ENCODE assay signal across 8 cellular contexts in genomic region chr7:120272261-120272895, GRCh38. TPM values are rescaled to one million over a fixed set of nuclear protein-coding genes. Genes with fewer than 3 reads are reported as not detected.
DNase-seq lines count a peak whose midpoint lies in the region; ATAC-seq and TF ChIP-seq lines count a peak whose summit lies in the region.

No MANE protein-coding gene starts in this region.

- peak; percentile 46 to 63 (median 60) for TF ChIP-seq CTCF in right lobe of liver (IDR thresholded peaks at IDR 0.05)
- peak in 5 of 6 experiments; percentile 15 to 53 (median 48) for TF ChIP-seq CTCF in upper lobe of left lung (IDR thresholded peaks at IDR 0.05)

- H3K27me3 ChIP-seq in HUES64 (ENCODE audit: insufficient read depth, low read length) (peaks cover 19% of the 10 kb centered on the region), NT2/D1 (ENCODE audit: insufficient read depth, insufficient read length) (peaks cover 27% of the 10 kb centered on the region), right lobe of liver (peaks cover 0 to 3% of the 10 kb centered on the region in 2 donors), upper lobe of left lung (peaks cover 0 to 2% (median 0%) of the 10 kb centered on the region in 4 donors)

- intact Hi-C loops in right lobe of liver (cut with DNase I), result no loop called here

- peak; percentile 52 for ATAC-seq in GM21529 (IDR thresholded peaks at IDR 0.05; ENCODE audit: unreplicated experiment)
- peak; percentile 76 to 93 (median 80) for ATAC-seq in right lobe of liver
- peak in 1 of 2 donors; percentile 82 for ATAC-seq in upper lobe of left lung (ENCODE audit: low FRiP score in 2 of 2)

- H3K9me3 ChIP-seq in HUES64 (ENCODE audit: insufficient read depth, low read depth, low read length) (no peaks in the 10 kb centered on the region), NT2/D1 (ENCODE audit: insufficient read depth, low read length) (no peaks in the 10 kb centered on the region), right lobe of liver (no peaks in the 10 kb centered on the region), upper lobe of left lung (no peaks in the 10 kb centered on the region)

- H3K4me1 ChIP-seq in HUES64 (ENCODE audit: insufficient read depth, low read length) (peaks cover 9% of the 10 kb centered on the region; the same call in 1 of the 2 replicates), NT2/D1 (ENCODE audit: insufficient read depth, insufficient read length) (no peaks in the 10 kb centered on the region), right lobe of liver (peaks cover 0 to 9% (median 0%) of the 10 kb centered on the region in 4 donors), upper lobe of left lung (peaks cover 3 to 16% (median 11%) of the 10 kb centered on the region in 4 donors)

- TF ChIP-seq EP300 in upper lobe of left lung (IDR thresholded peaks at IDR 0.05), result no peak

- H3K36me3 ChIP-seq in HUES64 (ENCODE audit: insufficient read depth, low read length) (no peaks in the 10 kb centered on the region), NT2/D1 (ENCODE audit: insufficient read depth, insufficient read length, low read length) (no peaks in the 10 kb centered on the region), right lobe of liver (no peaks in the 10 kb centered on the region), upper lobe of left lung (no peaks in the 10 kb centered on the region)

- WGBS in HUES64, result under 1% methylated on average over 27 of the region's 29 CpGs
- 1% methylated on average over 29 of the region's 29 CpGs for WGBS in right lobe of liver (ENCODE audit: insufficient coverage, low coverage, low lambda C conversion rate, missing lambda C conversion rate)
- WGBS in upper lobe of left lung, 2 donors, result 2 to 3% methylated on average over 29 of the region's 29 CpGs

- H3K4me3 ChIP-seq in HUES64 (ENCODE audit: low read length), result peak overlapping the region; percentile 55
- peak overlapping the region; percentile 69 for H3K4me3 ChIP-seq in NT2/D1 (ENCODE audit: insufficient read length, low read depth)
- H3K4me3 ChIP-seq in right lobe of liver, result peak overlapping the region; percentile 12 to 21 (median 13)
- H3K4me3 ChIP-seq in upper lobe of left lung, result peak overlapping the region in 3 of 4 donors; percentile 33 to 48 (median 45)

- DNase-seq in GM03348 (ENCODE audit: low spot score) (peak; percentile 76), NT2/D1 (ENCODE audit: low read depth, low spot score) (peak; percentile 36), dedifferentiated amniotic fluid mesenchymal stem cell (ENCODE audit: extremely low spot score) (peak; percentile 38), right lobe of liver (no peak), upper lobe of left lung (no peak)
- no peak for DNase-seq in activated T-cell treated with anti-CD3 and anti-CD28 coated beads, Interleukin-2, amount 50 U/mL, for 1 hour

- H3K9ac ChIP-seq in HUES64 (ENCODE audit: low read depth, low read length) (peak overlapping the region; percentile 52), NT2/D1 (ENCODE audit: insufficient read length, low read depth) (peak overlapping the region; percentile 56)

- TF ChIP-seq POLR2A in right lobe of liver (IDR thresholded peaks at IDR 0.05), result no peak
- no peak for TF ChIP-seq POLR2A in upper lobe of left lung (IDR thresholded peaks at IDR 0.05)

- H3K27ac ChIP-seq in HUES64 (ENCODE audit: low read depth, low read length), result no peak overlapping the region
- no peak overlapping the region for H3K27ac ChIP-seq in right lobe of liver
- H3K27ac ChIP-seq in upper lobe of left lung, result no peak overlapping the region

RNA-seq across cellular contexts. Expression of gene KCND2, which starts 0.6 kb away (rescaled TPM):
- 3.9 TPM for polyA plus RNA-seq in HUES64 (2013, experiment 1 of 2)
- 4.1 TPM for polyA plus RNA-seq in HUES64 (2013, experiment 2 of 2)
- total RNA-seq in right lobe of liver, result under 1 TPM in 2 of 6 experiments, not detected in 4; 0.04 to 0.49 TPM
- total RNA-seq in upper lobe of left lung, result under 1 TPM in 4 of 6 donors, not detected in 2; under 0.01 to 0.67 (median 0.23) TPM

Comparison
In these comparisons a context has a peak if more than half of its experiments do, and no peak if none do; other contexts are left out.
1. DNase-seq: peak in GM03348 (single experiment), NT2/D1 (single experiment) and dedifferentiated amniotic fluid mesenchymal stem cell (single experiment); none in right lobe of liver (0 of 3), upper lobe of left lung (0 of 2) and activated T-cell treated with anti-CD3 and anti-CD28 coated beads, Interleukin-2, amount 50 U/mL, for 1 hour (single experiment).
2. H3K4me3 ChIP-seq: peak in every context shown above with its lines; median percentile 69 in NT2/D1; 55 in HUES64; 45 in upper lobe of left lung; 13 in right lobe of liver.